Comparison of ENCODE assay signal across 12 cellular contexts in genomic region chr22:23256138-23256932, GRCh38.
DNase-seq lines count a peak whose midpoint lies in the region; ATAC-seq lines count a peak whose summit lies in the region.
"Had no signal": no experiment of that assay in that cellular context is flagged by ENCODE, and none has a peak within 500 bp of the region (broad histone marks: within the 10 kb centered on the region; RNA-seq: fewer than 3 reads in every experiment).

No MANE protein-coding gene starts in this region.

- H3K9me3 ChIP-seq in GM23248 (ENCODE audit: low read depth) = no peaks in the 10 kb centered on the region
- no peaks in the 10 kb centered on the region for H3K9me3 ChIP-seq in adipocyte (ENCODE audit: control insufficient read depth, low read length)
- H3K9me3 ChIP-seq: BE2C had no signal

- ATAC-seq in left colon (peak; percentile 44), HG02885 (IDR thresholded peaks at IDR 0.05; ENCODE audit: poor library complexity, unreplicated experiment) (no peak)
- ATAC-seq in stimulated activated effector memory CD8-positive, alpha-beta T cell treated with anti-CD3 and anti-CD28 coated beads, Interleukin-12 subunit alpha, Interleukin-12 subunit beta, amount 100 ng/mL, for 72 hours = no peak

- 92 to 93% methylated on average over 9 to 10 of the region's 10 CpGs for whole genome bisulfite sequencing in GM23248 (ENCODE audit: low coverage in 1 of 2, low lambda C conversion rate in 2 of 2, missing lambda C conversion rate in 2 of 2), 2 experiments

- peak overlapping the region; percentile 84 for H3K27ac Mint-ChIP-seq in stimulated activated effector memory CD8-positive, alpha-beta T cell treated with anti-CD3 and anti-CD28 coated beads, Interleukin-12 subunit alpha, Interleukin-12 subunit beta, amount 100 ng/mL, for 72 hours
- H3K27ac Mint-ChIP-seq: activated naive CD8-positive, alpha-beta T cell had no signal

- peak overlapping the region; percentile 21 for H3K4me2 ChIP-seq in GM23248 (ENCODE audit: unreplicated experiment)

- peaks cover 31% of the 10 kb centered on the region for H3K36me3 Mint-ChIP-seq in stimulated activated effector memory CD8-positive, alpha-beta T cell treated with anti-CD3 and anti-CD28 coated beads, Interleukin-12 subunit alpha, Interleukin-12 subunit beta, amount 100 ng/mL, for 72 hours
- H3K36me3 Mint-ChIP-seq: activated naive CD8-positive, alpha-beta T cell had no signal

- DNase-seq in GM23248 = no peak
- DNase-seq in adipocyte (ENCODE audit: low read depth) = no peak
- DNase-seq in left colon = no peak
- DNase-seq in stimulated activated effector memory CD8-positive, alpha-beta T cell treated with anti-CD3 and anti-CD28 coated beads, Interleukin-12 subunit alpha, Interleukin-12 subunit beta, amount 100 ng/mL, for 72 hours (ENCODE audit: low spot score in 2 of 2) = no peak
- DNase-seq in NK-92 (lab: John Stamatoyannopoulos, UW; ENCODE audit: unreplicated experiment) = no peak
- DNase-seq in hippocampal formation (lab: John Stamatoyannopoulos, UW) = no peak
- DNase-seq in NCI-H2029 treated with DMSO at 0.1 percent for 48 hours (lab: John Stamatoyannopoulos, UW) = no peak
- DNase-seq: BE2C, head of caudate nucleus, NCI-H2081 treated with DMSO at 0.1 percent for 48 hours had no signal

- no peaks in the 10 kb centered on the region for H3K9me3 Mint-ChIP-seq in stimulated activated effector memory CD8-positive, alpha-beta T cell treated with anti-CD3 and anti-CD28 coated beads, Interleukin-12 subunit alpha, Interleukin-12 subunit beta, amount 100 ng/mL, for 72 hours

- H3F3A ChIP-seq in GM23248 (ENCODE audit: insufficient read depth) = no peaks in the 10 kb centered on the region; the same call in 1 of the 2 replicates

- peaks cover 15% of the 10 kb centered on the region for H3K79me2 ChIP-seq in GM23248 (ENCODE audit: insufficient read depth)

- H3K4me3 ChIP-seq in GM23248 (no peak overlapping the region), adipocyte (ENCODE audit: low read length) (no peak overlapping the region)

- H4K20me1 ChIP-seq in GM23248 (ENCODE audit: insufficient read depth) = no peaks in the 10 kb centered on the region

- intact Hi-C loops in left colon (cut with DNase I, micrococcal nuclease) = no loop called here

- no peaks in the 10 kb centered on the region for H3K9me2 ChIP-seq in GM23248 (ENCODE audit: insufficient read depth)

- peak overlapping the region; percentile 60 for H3K27ac ChIP-seq in GM23248

- H3K4me1 ChIP-seq in GM23248 (ENCODE audit: insufficient read depth) = peaks cover 19% of the 10 kb centered on the region
- H3K4me1 ChIP-seq in adipocyte (ENCODE audit: control insufficient read depth, insufficient read depth, low read length) = peaks cover 24% of the 10 kb centered on the region
- H3K4me1 ChIP-seq: BE2C had no signal

- peak overlapping the region; percentile 25; the same call in 1 of the 2 replicates for H3K9ac ChIP-seq in GM23248
- peak overlapping the region; percentile 61 for H3K9ac ChIP-seq in adipocyte (ENCODE audit: low read length)

- H3K36me3 ChIP-seq in GM23248 (ENCODE audit: low read depth) (no peaks in the 10 kb centered on the region), adipocyte (ENCODE audit: control insufficient read depth, insufficient read depth, low read length, severe bottlenecking) (peaks cover 20% of the 10 kb centered on the region)
- H3K36me3 ChIP-seq: BE2C had no signal

- no peak overlapping the region for H3K4me3 Mint-ChIP-seq in stimulated activated effector memory CD8-positive, alpha-beta T cell treated with anti-CD3 and anti-CD28 coated beads, Interleukin-12 subunit alpha, Interleukin-12 subunit beta, amount 100 ng/mL, for 72 hours
- H3K4me3 Mint-ChIP-seq: activated naive CD8-positive, alpha-beta T cell had no signal

- H3K27me3 ChIP-seq in GM23248 (replicated peaks; ENCODE audit: insufficient read depth) (no peaks in the 10 kb centered on the region), adipocyte (replicated peaks; ENCODE audit: control insufficient read depth, insufficient read depth, low read length) (no peaks in the 10 kb centered on the region)
- H3K27me3 ChIP-seq: BE2C had no signal

- H2AFZ ChIP-seq in GM23248 = no peak overlapping the region

- peaks cover 42% of the 10 kb centered on the region for H3K4me1 Mint-ChIP-seq in stimulated activated effector memory CD8-positive, alpha-beta T cell treated with anti-CD3 and anti-CD28 coated beads, Interleukin-12 subunit alpha, Interleukin-12 subunit beta, amount 100 ng/mL, for 72 hours

- in situ Hi-C loops in GM23248 (cut with MboI) = no loop called here
